ENCODE assay signal across 16 cellular contexts in the genomic region with DNA sequence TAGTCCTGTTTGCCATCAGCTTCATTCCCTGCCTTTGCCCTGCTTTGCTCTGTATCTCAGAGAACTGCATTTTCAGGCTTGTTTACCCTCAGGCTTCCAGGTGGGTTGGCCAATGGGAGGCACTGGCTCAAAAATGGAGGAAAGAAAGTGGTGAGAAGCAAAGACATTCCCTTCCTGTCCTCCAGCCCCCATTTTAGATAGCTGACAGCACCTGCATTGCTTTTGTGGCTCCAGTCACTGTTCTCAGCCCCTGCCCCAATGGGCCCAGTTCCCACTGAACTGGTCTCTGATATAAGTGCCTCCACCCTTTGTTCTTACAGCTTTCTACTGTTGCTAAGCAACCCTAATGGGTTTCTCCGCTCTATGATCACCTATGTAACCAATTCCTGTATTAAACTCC. TPM values are rescaled to one million over a fixed set of nuclear protein-coding genes. Genes with fewer than 3 reads are reported as not detected.
A peak's percentile ranks its signal among the peaks of the same experiment; 100 is the strongest.
DNase-seq lines count a peak whose midpoint lies in the region; ATAC-seq lines count a peak whose summit lies in the region.
"Had no signal": no experiment of that assay in that cellular context is flagged by ENCODE, and none has a peak within 500 bp of the region (broad histone marks: within the 10 kb centered on the region; RNA-seq: fewer than 3 reads in every experiment).

No MANE protein-coding gene starts in this region.

- H3K36me3 Mint-ChIP-seq in activated CD4-positive, alpha-beta memory T cell treated with anti-CD3 and anti-CD28 coated beads for 36 hours = no peaks in the 10 kb centered on the region

- no peak overlapping the region for H3K4me2 ChIP-seq in mesendoderm (ENCODE audit: low read length)
- H3K4me2 ChIP-seq: BLaER1 treated with 17β-estradiol and CSF1 and Interleukin-3, amounts not matched to agents 10 nM and 100 nM; PC-9 had no signal

- H3K4me3 ChIP-seq in mesendoderm (ENCODE audit: low read length) = no peak overlapping the region
- H3K4me3 ChIP-seq: BLaER1 treated with 17β-estradiol and CSF1 and Interleukin-3, amounts not matched to agents 10 nM and 100 nM; HAP-1; PC-9 had no signal

- intact Hi-C loops in activated CD4-positive, alpha-beta memory T cell treated with anti-CD3 and anti-CD28 coated beads for 36 hours (cut with micrococcal nuclease) = no loop called here

- no peak overlapping the region for H2BK15ac ChIP-seq in mesendoderm (replicated peaks; ENCODE audit: low read depth)

- H3K56ac ChIP-seq in mesendoderm (ENCODE audit: low read length) = no peak overlapping the region

- no peaks in the 10 kb centered on the region for H3K27me3 Mint-ChIP-seq in activated CD4-positive, alpha-beta memory T cell treated with anti-CD3 and anti-CD28 coated beads for 36 hours

- H3K36me3 ChIP-seq in mesendoderm (ENCODE audit: control insufficient read depth, insufficient read depth, low read length) = no peaks in the 10 kb centered on the region
- H3K36me3 ChIP-seq: BLaER1 treated with 17β-estradiol and CSF1 and Interleukin-3, amounts not matched to agents 10 nM and 100 nM; HAP-1 had no signal

- H3K23ac ChIP-seq in mesendoderm (ENCODE audit: low read length) = no peak overlapping the region

- peak; percentile 56 for DNase-seq in NCI-H1436 (lab: John Stamatoyannopoulos, UW)
- no peak for DNase-seq in NCI-H1436 treated with DMSO at 0.1 percent for 48 hours (lab: John Stamatoyannopoulos, UW)
- peak; percentile 40 to 50 for DNase-seq in NCI-H2081 (lab: John Stamatoyannopoulos, UW)
- peak; percentile 52 for DNase-seq in NCI-H69 (lab: John Stamatoyannopoulos, UW)
- DNase-seq in mesendoderm = peak; percentile 36
- DNase-seq in activated CD4-positive, alpha-beta memory T cell treated with anti-CD3 and anti-CD28 coated beads for 36 hours = no peak
- no peak for DNase-seq in activated T-cell treated with anti-CD3 and anti-CD28 coated beads, Interleukin-2, amount 50 U/mL, for 48 hours
- DNase-seq: DMS153, IMR-90, MV-4-11, NCI-H187 treated with DMSO at 0.1 percent for 48 hours, NCI-H226, PC-9 had no signal

- H2BK120ac ChIP-seq in mesendoderm (ENCODE audit: low read depth, low read length) = no peak overlapping the region

- no peak for ATAC-seq in HG02970 (IDR thresholded peaks at IDR 0.05; ENCODE audit: low FRiP score, unreplicated experiment)

- POLR2A ChIA-PET in activated CD4-positive, alpha-beta memory T cell treated with anti-CD3 and anti-CD28 coated beads for 36 hours (lab: Charles Lee) = no interaction called here

- no peaks in the 10 kb centered on the region for H3K27me3 ChIP-seq in mesendoderm (ENCODE audit: insufficient read depth, low read length, poor library complexity)
- H3K27me3 ChIP-seq: BLaER1 treated with 17β-estradiol and CSF1 and Interleukin-3, amounts not matched to agents 10 nM and 100 nM had no signal

- H3K27ac ChIP-seq in mesendoderm (ENCODE audit: low read depth, low read length) = no peak overlapping the region
- H3K27ac ChIP-seq: BLaER1 treated with 17β-estradiol and CSF1 and Interleukin-3, amounts not matched to agents 10 nM and 100 nM; PC-9 had no signal

- H3K79me2 ChIP-seq in mesendoderm (ENCODE audit: control insufficient read depth, insufficient read depth, low read length) = no peaks in the 10 kb centered on the region

- H3K9me3 Mint-ChIP-seq in activated CD4-positive, alpha-beta memory T cell treated with anti-CD3 and anti-CD28 coated beads for 36 hours = no peaks in the 10 kb centered on the region

- no peak overlapping the region for H3K27ac Mint-ChIP-seq in activated CD4-positive, alpha-beta memory T cell treated with anti-CD3 and anti-CD28 coated beads for 36 hours

- H4K8ac ChIP-seq in mesendoderm (ENCODE audit: low read depth, low read length) = no peak overlapping the region

- H3K4ac ChIP-seq in mesendoderm (ENCODE audit: low read depth, low read length) = no peak overlapping the region

- no peak overlapping the region for H2AK5ac ChIP-seq in mesendoderm (ENCODE audit: low read length)

- no peak overlapping the region for H2BK5ac ChIP-seq in mesendoderm (ENCODE audit: low read length)

- no peak overlapping the region for H3K4me3 Mint-ChIP-seq in activated CD4-positive, alpha-beta memory T cell treated with anti-CD3 and anti-CD28 coated beads for 36 hours

- no peaks in the 10 kb centered on the region for H3K4me1 ChIP-seq in mesendoderm (ENCODE audit: control insufficient read depth, low read depth, low read length)
- H3K4me1 ChIP-seq: HAP-1 had no signal

- H3K4me1 Mint-ChIP-seq in activated CD4-positive, alpha-beta memory T cell treated with anti-CD3 and anti-CD28 coated beads for 36 hours (ENCODE audit: low read depth) = peaks cover 21% of the 10 kb centered on the region

- no peak overlapping the region for H3K9ac ChIP-seq in mesendoderm (ENCODE audit: low read length)
- H3K9ac ChIP-seq: BLaER1 treated with 17β-estradiol and CSF1 and Interleukin-3, amounts not matched to agents 10 nM and 100 nM had no signal

- no peak overlapping the region for H4K5ac ChIP-seq in mesendoderm (ENCODE audit: low read length)

- CTCF ChIA-PET in activated CD4-positive, alpha-beta memory T cell treated with anti-CD3 and anti-CD28 coated beads for 36 hours (lab: Charles Lee) = no interaction called here

- no CpG with 5 or more reads among the region's 1 CpG for WGBS in mesendoderm (ENCODE audit: extremely low coverage, insufficient coverage, low lambda C conversion rate)

- no peaks in the 10 kb centered on the region for H3K79me1 ChIP-seq in mesendoderm (ENCODE audit: low read length)

- no peak overlapping the region for H3K18ac ChIP-seq in mesendoderm (ENCODE audit: low read length)

RNA-seq across cellular contexts. Expression of a gene that starts 19.4 kb away (rescaled TPM):
- 1.1 TPM for polyA plus RNA-seq in mesendoderm (2013, experiment 1 of 2)
- 1.3 TPM for polyA plus RNA-seq in mesendoderm (2013, experiment 2 of 2)
- under 1 TPM; 0.05 to 0.12 TPM for total RNA-seq in activated CD4-positive, alpha-beta memory T cell treated with anti-CD3 and anti-CD28 coated beads for 36 hours

Comparison
In these comparisons a context has a peak if more than half of its experiments do, and no peak if none do; other contexts are left out.
1. DNase-seq: peak in NCI-H1436 (single experiment), NCI-H2081 (2 of 2), NCI-H69 (single experiment) and mesendoderm (single experiment); none in NCI-H1436 treated with DMSO at 0.1 percent for 48 hours (single experiment), activated CD4-positive, alpha-beta memory T cell treated with anti-CD3 and anti-CD28 coated beads for 36 hours (single experiment) and activated T-cell treated with anti-CD3 and anti-CD28 coated beads, Interleukin-2, amount 50 U/mL, for 48 hours (0 of 2).